10 cellular contexts compared by ENCODE assay signal in the genomic region with DNA sequence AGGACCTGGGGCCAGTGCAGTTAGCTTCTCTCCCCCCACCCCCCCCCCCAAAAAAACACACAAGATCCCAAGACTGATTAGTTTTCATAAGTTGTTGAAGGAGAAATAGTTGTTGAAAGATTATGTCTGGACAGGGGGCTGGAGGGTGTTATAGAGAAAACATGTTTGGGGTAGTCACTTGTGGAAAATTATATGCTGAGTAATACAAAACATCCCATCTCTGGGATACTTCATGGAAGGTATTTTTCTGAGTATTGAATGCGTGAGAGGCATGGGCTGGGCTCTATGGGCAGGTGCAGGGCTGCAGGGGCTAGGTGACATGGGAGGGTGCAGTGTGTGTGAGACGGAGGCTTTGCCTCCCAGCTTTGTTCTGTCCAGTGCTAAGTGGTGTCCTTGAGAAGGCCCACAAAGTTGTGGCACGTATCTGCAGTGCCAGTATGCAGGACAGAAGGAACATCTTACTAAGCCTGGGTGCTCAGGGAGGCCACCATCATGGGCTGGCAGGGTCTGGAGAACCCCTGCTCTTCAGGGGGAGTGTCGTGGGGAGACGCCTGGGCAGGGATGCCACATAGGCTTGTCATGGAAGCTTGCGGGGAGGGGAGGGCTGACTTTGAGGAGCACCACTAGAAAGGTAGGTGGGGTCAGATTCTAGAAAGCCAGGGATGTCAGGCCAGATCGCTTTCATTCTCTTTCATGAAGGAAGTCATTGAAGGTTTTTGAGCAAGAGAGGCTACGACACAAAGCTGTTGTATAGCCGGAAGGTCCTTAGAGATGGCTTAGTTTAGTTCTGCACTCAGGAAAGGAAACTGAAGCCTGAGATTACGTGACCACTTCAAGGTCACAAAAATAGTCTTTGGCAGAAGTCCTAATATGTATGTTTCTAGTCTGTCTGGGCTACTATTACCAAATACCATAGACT.
DNase-seq lines count a peak whose midpoint lies in the region; ATAC-seq and TF ChIP-seq lines count a peak whose summit lies in the region.
"Had no signal": no experiment of that assay in that cellular context is flagged by ENCODE, and none has a peak within 500 bp of the region (broad histone marks: within the 10 kb centered on the region; RNA-seq: fewer than 3 reads in every experiment).

No MANE protein-coding gene starts in this region.

- H4K5ac ChIP-seq in IMR-90 (ENCODE audit: low read depth, low read length): no peak overlapping the region

- no peak overlapping the region for H3K18ac ChIP-seq in IMR-90 (ENCODE audit: low read depth, low read length)

- dilution Hi-C loops in IMR-90 (cut with HindIII; ENCODE audit: low sequenced_read_pairs, unreplicated experiment): no loop called here

- no peak overlapping the region for H3K4me3 ChIP-seq in IMR-90 (ENCODE audit: insufficient read depth, low read depth, low read length)
- H3K4me3 ChIP-seq in neutrophil (ENCODE audit: low read depth in 1 of 2, low read length in 1 of 2): no peak overlapping the region
- H3K4me3 ChIP-seq in esophagus muscularis mucosa: no peak overlapping the region

- H2AK5ac ChIP-seq in IMR-90 (ENCODE audit: low read depth, low read length): no peak overlapping the region

- no peak overlapping the region for H2BK5ac ChIP-seq in IMR-90 (ENCODE audit: low read depth, low read length, poor library complexity, severe bottlenecking)

- TF ChIP-seq EP300 in esophagus muscularis mucosa (IDR thresholded peaks at IDR 0.05): no peak

- no peak overlapping the region for H3K4me2 ChIP-seq in IMR-90 (ENCODE audit: low read depth, low read length)

- TF ChIP-seq POLR2A in IMR-90 (IDR thresholded peaks at IDR 0.05; ENCODE audit: low read depth, low read length) (no peak), esophagus muscularis mucosa (IDR thresholded peaks at IDR 0.05; ENCODE audit: low read depth) (no peak)

- TF ChIP-seq CTCF in IMR-90 (conservative IDR thresholded peaks at IDR 0.05; ENCODE audit: low read depth, low read length): no peak
- no peak for TF ChIP-seq CTCF in neutrophil (IDR thresholded peaks at IDR 0.05)
- TF ChIP-seq CTCF in esophagus muscularis mucosa (IDR thresholded peaks at IDR 0.05): no peak

- no peak overlapping the region for H3K9ac ChIP-seq in IMR-90 (ENCODE audit: low read depth, low read length)

- H3K36me3 ChIP-seq in IMR-90 (ENCODE audit: control insufficient read depth, insufficient read depth, low read length): no peaks in the 10 kb centered on the region
- H3K36me3 ChIP-seq in neutrophil: no peaks in the 10 kb centered on the region
- H3K36me3 ChIP-seq in esophagus muscularis mucosa: no peaks in the 10 kb centered on the region

- H3K56ac ChIP-seq in IMR-90 (ENCODE audit: extremely low read depth, insufficient read depth, low read length): no peak overlapping the region

- peak overlapping the region; percentile 2 for H2AFZ ChIP-seq in IMR-90 (replicated peaks; ENCODE audit: low read length, poor library complexity)

- no peak overlapping the region for H3K14ac ChIP-seq in IMR-90 (replicated peaks; ENCODE audit: low read depth, low read length)

- no TSS peak for BruUV-seq in IMR-90 (replicated peaks; lab: Mats Ljungman, UMichigan)

- in situ Hi-C loops in IMR-90 (cut with MboI; ENCODE audit: low sequenced_read_pairs): no loop called here

- peak; percentile 18 to 48 for DNase-seq in NOMO-1 (lab: John Stamatoyannopoulos, UW; ENCODE audit: unreplicated experiment in 2 of 2)
- no peak for DNase-seq in NOMO-1 treated with dmso at 0.1 percent for 144 hours (lab: John Stamatoyannopoulos, UW; ENCODE audit: unreplicated experiment)
- DNase-seq in IMR-90: no peak
- DNase-seq in amniotic stem cell (lab: John Stamatoyannopoulos, UW): no peak
- DNase-seq in NCI-H510A treated with DMSO at 0.1 percent for 48 hours (lab: John Stamatoyannopoulos, UW): no peak
- DNase-seq in esophagus muscularis mucosa (ENCODE audit: extremely low spot score): no peak
- DNase-seq: T1000 had no signal

- H3K79me1 ChIP-seq in IMR-90 (ENCODE audit: low read depth in 1 of 2, low read length in 2 of 2): no peaks in the 10 kb centered on the region

- H2AK9ac ChIP-seq in IMR-90 (replicated peaks; ENCODE audit: low read depth, low read length, poor library complexity): no peak overlapping the region

- no peaks in the 10 kb centered on the region for H3K4me1 ChIP-seq in IMR-90 (ENCODE audit: control insufficient read depth, insufficient read depth, low read length)
- H3K4me1 ChIP-seq in neutrophil (ENCODE audit: control insufficient read depth in 1 of 2, insufficient read depth in 1 of 2, low read depth in 1 of 2, low read length in 1 of 2): peaks cover 22 to 23% of the 10 kb centered on the region in 2 experiments
- peaks cover 47 to 61% (median 53%) of the 10 kb centered on the region in 4 donors for H3K4me1 ChIP-seq in esophagus muscularis mucosa

- no peak overlapping the region for H4K8ac ChIP-seq in IMR-90 (ENCODE audit: low read depth in 2 of 2, low read length in 2 of 2)

- no peaks in the 10 kb centered on the region for H4K20me1 ChIP-seq in IMR-90 (ENCODE audit: insufficient read depth, low read length)

- ATAC-seq in GM21723 (IDR thresholded peaks at IDR 0.05; ENCODE audit: unreplicated experiment) (peak; percentile 87), IMR-90 (ENCODE audit: low read depth) (no peak)

- no peak overlapping the region for H4K91ac ChIP-seq in IMR-90 (ENCODE audit: insufficient read depth, low read depth, low read length)

- POLR2A ChIA-PET in IMR-90 (lab: Charles Lee; ENCODE audit: unreplicated experiment): no interaction called here

- H3K27me3 ChIP-seq in IMR-90 (ENCODE audit: control insufficient read depth, insufficient read depth, low read length) (peaks cover 5% of the 10 kb centered on the region; the same call in 1 of the 2 replicates), neutrophil (no peaks in the 10 kb centered on the region), esophagus muscularis mucosa (no peaks in the 10 kb centered on the region)

- 85% methylated on average over 6 of the region's 10 CpGs; no CpG with 5 or more reads in 1 of the 2 experiments for WGBS in IMR-90 (ENCODE audit: extremely low coverage in 2 of 2, insufficient read length in 1 of 2), 2 experiments
- 85% methylated on average over 10 of the region's 10 CpGs for WGBS in esophagus muscularis mucosa

- no peak for TF ChIP-seq RAD21 in IMR-90 (IDR thresholded peaks at IDR 0.05; ENCODE audit: low read length)

- no peak overlapping the region for H3K23ac ChIP-seq in IMR-90 (ENCODE audit: low read depth, low read length)

- H2BK15ac ChIP-seq in IMR-90 (ENCODE audit: low read depth, low read length): no peak overlapping the region

- intact Hi-C loops in IMR-90 (cut with micrococcal nuclease) (no loop called here), esophagus muscularis mucosa (cut with DNase I) (loop anchor here (10.0 kb wide), 1 partner anchor 64 kb away; no protein-coding TSS in a partner anchor)

- H3K9me3 ChIP-seq in IMR-90 (ENCODE audit: control insufficient read depth, insufficient read depth, low read length): no peaks in the 10 kb centered on the region
- H3K9me3 ChIP-seq in neutrophil: no peaks in the 10 kb centered on the region
- H3K9me3 ChIP-seq in esophagus muscularis mucosa: no peaks in the 10 kb centered on the region

- no peak overlapping the region for H3K4ac ChIP-seq in IMR-90 (ENCODE audit: low read depth, low read length)

- H3K27ac ChIP-seq in IMR-90 (ENCODE audit: insufficient read depth, low read length) (no peak overlapping the region), neutrophil (peak overlapping the region; percentile 71), esophagus muscularis mucosa (replicated peaks in 1 of 4) (no peak overlapping the region)
- H3K27ac ChIP-seq: 22Rv1 had no signal

- H2BK20ac ChIP-seq in IMR-90 (ENCODE audit: low read depth, low read length): no peak overlapping the region

- CTCF ChIA-PET in IMR-90 (lab: Yijun Ruan, JAX): no interaction called here

- H2BK120ac ChIP-seq in IMR-90 (ENCODE audit: low read depth, low read length): no peak overlapping the region

- H3K9me1 ChIP-seq in IMR-90 (ENCODE audit: insufficient read depth, low read length): no peaks in the 10 kb centered on the region

TF ChIP-seq in IMR-90, 13 proteins besides CTCF, POLR2A, EP300 and RAD21:
- TF ChIP-seq BHLHE40 (IDR thresholded peaks at IDR 0.05; ENCODE audit: low read depth, low read length): no peak
- no peak for TF ChIP-seq RFX5 (IDR thresholded peaks at IDR 0.05; ENCODE audit: low read depth, low read length)

Comparison
In these comparisons a context has a peak if more than half of its experiments do, and no peak if none do; other contexts are left out.
1. DNase-seq: peak in NOMO-1 (2 of 2); none in NOMO-1 treated with dmso at 0.1 percent for 144 hours (single experiment), IMR-90 (single experiment), amniotic stem cell (single experiment), NCI-H510A treated with DMSO at 0.1 percent for 48 hours (single experiment) and esophagus muscularis mucosa (single experiment).